8 cellular contexts compared by ENCODE assay signal in genomic region chr20:48818481-48818987, GRCh38. TPM values are rescaled to one million over a fixed set of nuclear protein-coding genes. Genes with fewer than 3 reads are reported as not detected.
A peak's percentile ranks its signal among the peaks of the same experiment; 100 is the strongest.
DNase-seq lines count a peak whose midpoint lies in the region; ATAC-seq and TF ChIP-seq lines count a peak whose summit lies in the region.
"Had no signal": no experiment of that assay in that cellular context is flagged by ENCODE, and none has a peak within 500 bp of the region (broad histone marks: within the 10 kb centered on the region; RNA-seq: fewer than 3 reads in every experiment).

No MANE protein-coding gene starts in this region.

- POLR2A ChIA-PET in activated CD4-positive, alpha-beta memory T cell treated with anti-CD3 and anti-CD28 coated beads, Interleukin-2, amount 10 ng/mL, durations not matched to agents 7 days and 5 days (lab: Charles Lee): interaction anchor here (0.7 to 2.9 kb wide), 14 partner anchors 9 to 128 kb away, joined by 3 to 33 read pairs (median 4); partner anchors contain the start of gene PREX1

- peak; percentile 48 for DNase-seq in GM13977 (ENCODE audit: low spot score)
- peak; percentile 43 for DNase-seq in GM23338 (ENCODE audit: low spot score)
- DNase-seq in activated CD4-positive, alpha-beta memory T cell treated with anti-CD3 and anti-CD28 coated beads, Interleukin-2, amount 10 ng/mL, durations not matched to agents 7 days and 5 days: peak; percentile 75
- peak; percentile 66 for DNase-seq in natural killer cell treated with Interleukin-12 subunit alpha and Interleukin-12 subunit beta and Interleukin-15 and Interleukin-18, amount 100 ng/mL, for 72 hours (ENCODE audit: low spot score)
- no peak for DNase-seq in NCI-H2081 treated with DMSO at 0.1 percent for 48 hours (lab: John Stamatoyannopoulos, UW)
- no peak for DNase-seq in islet precursor cell
- DNase-seq: NCI-H748 treated with DMSO at 0.1 percent for 48 hours had no signal

- H3K27ac Mint-ChIP-seq in GM23338: no peak overlapping the region
- H3K27ac Mint-ChIP-seq in activated CD4-positive, alpha-beta memory T cell treated with anti-CD3 and anti-CD28 coated beads, Interleukin-2, amount 10 ng/mL, durations not matched to agents 7 days and 5 days: peak overlapping the region; percentile 97
- peak overlapping the region in 1 of 2 donors; percentile 98 for H3K27ac Mint-ChIP-seq in natural killer cell treated with Interleukin-12 subunit alpha and Interleukin-12 subunit beta and Interleukin-15 and Interleukin-18, amount 100 ng/mL, for 72 hours

- no peak for TF ChIP-seq CTCF in GM13977 (IDR thresholded peaks at IDR 0.05; ENCODE audit: extremely low read depth, insufficient read depth, missing control alignments)
- TF ChIP-seq CTCF in GM23338 (conservative IDR thresholded peaks at IDR 0.05; ENCODE audit: low read depth in 2 of 2): no peak

- H3K4me1 Mint-ChIP-seq in GM23338: peaks cover 29% of the 10 kb centered on the region
- H3K4me1 Mint-ChIP-seq in activated CD4-positive, alpha-beta memory T cell treated with anti-CD3 and anti-CD28 coated beads, Interleukin-2, amount 10 ng/mL, durations not matched to agents 7 days and 5 days: no peaks in the 10 kb centered on the region
- peaks cover 70 to 71% of the 10 kb centered on the region in 2 donors for H3K4me1 Mint-ChIP-seq in natural killer cell treated with Interleukin-12 subunit alpha and Interleukin-12 subunit beta and Interleukin-15 and Interleukin-18, amount 100 ng/mL, for 72 hours (ENCODE audit: low read depth in 2 of 2)

- H3K4me2 ChIP-seq in GM23338: no peak overlapping the region

- no peaks in the 10 kb centered on the region for H3K79me2 ChIP-seq in GM23338 (replicated peaks; ENCODE audit: insufficient read depth)

- no peaks in the 10 kb centered on the region for H3K36me3 ChIP-seq in GM23338 (ENCODE audit: insufficient read depth)

- H4K20me1 ChIP-seq in GM23338 (replicated peaks; ENCODE audit: insufficient read depth): peaks cover 6% of the 10 kb centered on the region; the same call in 1 of the 2 replicates

- H3K27me3 Mint-ChIP-seq in GM23338 (ENCODE audit: insufficient read depth, low read depth, poor library complexity): peaks cover 5% of the 10 kb centered on the region
- H3K27me3 Mint-ChIP-seq in activated CD4-positive, alpha-beta memory T cell treated with anti-CD3 and anti-CD28 coated beads, Interleukin-2, amount 10 ng/mL, durations not matched to agents 7 days and 5 days: no peaks in the 10 kb centered on the region
- no peaks in the 10 kb centered on the region for H3K27me3 Mint-ChIP-seq in natural killer cell treated with Interleukin-12 subunit alpha and Interleukin-12 subunit beta and Interleukin-15 and Interleukin-18, amount 100 ng/mL, for 72 hours

- no peak overlapping the region for H3K4me3 Mint-ChIP-seq in GM23338
- peak overlapping the region; percentile 98 for H3K4me3 Mint-ChIP-seq in activated CD4-positive, alpha-beta memory T cell treated with anti-CD3 and anti-CD28 coated beads, Interleukin-2, amount 10 ng/mL, durations not matched to agents 7 days and 5 days
- H3K4me3 Mint-ChIP-seq in natural killer cell treated with Interleukin-12 subunit alpha and Interleukin-12 subunit beta and Interleukin-15 and Interleukin-18, amount 100 ng/mL, for 72 hours: peak overlapping the region; percentile 85

- ATAC-seq in GM23338: no peak; the same call in 1 of the 3 replicates
- peak; percentile 74 to 75 for ATAC-seq in natural killer cell treated with Interleukin-12 subunit alpha and Interleukin-12 subunit beta and Interleukin-15 and Interleukin-18, amount 100 ng/mL, for 72 hours
- ATAC-seq in GM18870 (IDR thresholded peaks at IDR 0.05; ENCODE audit: unreplicated experiment): no peak

- peaks cover 8% of the 10 kb centered on the region; the same call in 1 of the 2 replicates for H3K4me1 ChIP-seq in GM23338 (ENCODE audit: insufficient read depth)

- H3F3A ChIP-seq in GM23338 (replicated peaks; ENCODE audit: low read depth): no peaks in the 10 kb centered on the region

- no peak overlapping the region for H3K27ac ChIP-seq in GM23338 (ENCODE audit: low read depth)

- H3K36me3 Mint-ChIP-seq in GM23338 (ENCODE audit: low read depth): no peaks in the 10 kb centered on the region
- H3K36me3 Mint-ChIP-seq in activated CD4-positive, alpha-beta memory T cell treated with anti-CD3 and anti-CD28 coated beads, Interleukin-2, amount 10 ng/mL, durations not matched to agents 7 days and 5 days (ENCODE audit: low read depth): peaks cover 80% of the 10 kb centered on the region
- peaks cover 4% of the 10 kb centered on the region for H3K36me3 Mint-ChIP-seq in natural killer cell treated with Interleukin-12 subunit alpha and Interleukin-12 subunit beta and Interleukin-15 and Interleukin-18, amount 100 ng/mL, for 72 hours

- CTCF ChIA-PET in activated CD4-positive, alpha-beta memory T cell treated with anti-CD3 and anti-CD28 coated beads, Interleukin-2, amount 10 ng/mL, durations not matched to agents 7 days and 5 days (lab: Charles Lee): interaction anchor here (0.6 to 1.5 kb wide), 6 partner anchors 58 to 161 kb away, joined by 3 to 6 read pairs (median 3); no protein-coding TSS in a partner anchor

- no peaks in the 10 kb centered on the region for H3K9me2 ChIP-seq in GM23338 (ENCODE audit: insufficient read depth)

- H2AFZ ChIP-seq in GM23338: no peak overlapping the region

- H3K9me3 Mint-ChIP-seq in GM23338: no peaks in the 10 kb centered on the region
- no peaks in the 10 kb centered on the region for H3K9me3 Mint-ChIP-seq in activated CD4-positive, alpha-beta memory T cell treated with anti-CD3 and anti-CD28 coated beads, Interleukin-2, amount 10 ng/mL, durations not matched to agents 7 days and 5 days
- H3K9me3 Mint-ChIP-seq in natural killer cell treated with Interleukin-12 subunit alpha and Interleukin-12 subunit beta and Interleukin-15 and Interleukin-18, amount 100 ng/mL, for 72 hours: no peaks in the 10 kb centered on the region

- no peak overlapping the region for H3K4me3 ChIP-seq in GM23338

- in situ Hi-C loops in GM13977 (cut with MboI; ENCODE audit: low pct_unique_long_range_greater_than_20kb, low sequenced_read_pairs, unreplicated experiment): no loop called here

- peaks cover 1% of the 10 kb centered on the region; the same call in 1 of the 2 replicates for H3K27me3 ChIP-seq in GM23338 (ENCODE audit: insufficient read depth)

TF ChIP-seq in GM23338, 12 proteins besides CTCF, POLR2A, EP300 and RAD21 (continues in another document):
- TF ChIP-seq STAT1 (IDR thresholded peaks at IDR 0.05; ENCODE audit: unreplicated experiment) (no peak), EZH2 (IDR thresholded peaks at IDR 0.05; ENCODE audit: low read depth, unreplicated experiment) (no peak), JUNB (IDR thresholded peaks at IDR 0.05; ENCODE audit: unreplicated experiment) (no peak), CREB1 (CRISPR knock-in tag; IDR thresholded peaks at IDR 0.05; ENCODE audit: low read depth) (no peak), POLR2AphosphoS5 (IDR thresholded peaks at IDR 0.05; ENCODE audit: low read depth) (no peak), ZNF114 (CRISPR knock-in tag; IDR thresholded peaks at IDR 0.05) (no peak)
- TF ChIP-seq, protein P1, sequence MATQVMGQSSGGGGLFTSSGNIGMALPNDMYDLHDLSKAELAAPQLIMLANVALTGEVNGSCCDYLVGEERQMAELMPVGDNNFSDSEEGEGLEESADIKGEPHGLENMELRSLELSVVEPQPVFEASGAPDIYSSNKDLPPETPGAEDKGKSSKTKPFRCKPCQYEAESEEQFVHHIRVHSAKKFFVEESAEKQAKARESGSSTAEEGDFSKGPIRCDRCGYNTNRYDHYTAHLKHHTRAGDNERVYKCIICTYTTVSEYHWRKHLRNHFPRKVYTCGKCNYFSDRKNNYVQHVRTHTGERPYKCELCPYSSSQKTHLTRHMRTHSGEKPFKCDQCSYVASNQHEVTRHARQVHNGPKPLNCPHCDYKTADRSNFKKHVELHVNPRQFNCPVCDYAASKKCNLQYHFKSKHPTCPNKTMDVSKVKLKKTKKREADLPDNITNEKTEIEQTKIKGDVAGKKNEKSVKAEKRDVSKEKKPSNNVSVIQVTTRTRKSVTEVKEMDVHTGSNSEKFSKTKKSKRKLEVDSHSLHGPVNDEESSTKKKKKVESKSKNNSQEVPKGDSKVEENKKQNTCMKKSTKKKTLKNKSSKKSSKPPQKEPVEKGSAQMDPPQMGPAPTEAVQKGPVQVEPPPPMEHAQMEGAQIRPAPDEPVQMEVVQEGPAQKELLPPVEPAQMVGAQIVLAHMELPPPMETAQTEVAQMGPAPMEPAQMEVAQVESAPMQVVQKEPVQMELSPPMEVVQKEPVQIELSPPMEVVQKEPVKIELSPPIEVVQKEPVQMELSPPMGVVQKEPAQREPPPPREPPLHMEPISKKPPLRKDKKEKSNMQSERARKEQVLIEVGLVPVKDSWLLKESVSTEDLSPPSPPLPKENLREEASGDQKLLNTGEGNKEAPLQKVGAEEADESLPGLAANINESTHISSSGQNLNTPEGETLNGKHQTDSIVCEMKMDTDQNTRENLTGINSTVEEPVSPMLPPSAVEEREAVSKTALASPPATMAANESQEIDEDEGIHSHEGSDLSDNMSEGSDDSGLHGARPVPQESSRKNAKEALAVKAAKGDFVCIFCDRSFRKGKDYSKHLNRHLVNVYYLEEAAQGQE (IDR thresholded peaks at IDR 0.05; ENCODE audit: unreplicated experiment): no peak

RNA-seq across cellular contexts. Expression of gene PREX1, which starts 9.3 kb away (rescaled TPM):
- 7.8 and 10.3 TPM in 2 replicates for total RNA-seq in GM23338 (2014; rRNA removed; shearing (Covaris generic))
- polyA plus RNA-seq in GM23338 (2016; fragmentation: Nextera tagmentation; extraction: Ambion mirVana): 2.4 and 2.6 TPM in 2 replicates
- total RNA-seq in activated CD4-positive, alpha-beta memory T cell treated with anti-CD3 and anti-CD28 coated beads, Interleukin-2, amount 10 ng/mL, durations not matched to agents 7 days and 5 days: 100 to 1,000 TPM; 158 to 160 TPM
- 100 to 1,000 TPM; 132 to 167 TPM for total RNA-seq in natural killer cell treated with Interleukin-12 subunit alpha and Interleukin-12 subunit beta and Interleukin-15 and Interleukin-18, amount 100 ng/mL, for 72 hours

Comparison
In these comparisons a context has a peak if more than half of its experiments do, and no peak if none do; other contexts are left out.
1. DNase-seq: peak in GM13977 (single experiment), GM23338 (single experiment), activated CD4-positive, alpha-beta memory T cell treated with anti-CD3 and anti-CD28 coated beads, Interleukin-2, amount 10 ng/mL, durations not matched to agents 7 days and 5 days (single experiment) and natural killer cell treated with Interleukin-12 subunit alpha and Interleukin-12 subunit beta and Interleukin-15 and Interleukin-18, amount 100 ng/mL, for 72 hours (single experiment); none in NCI-H2081 treated with DMSO at 0.1 percent for 48 hours (single experiment) and islet precursor cell (single experiment).
2. ATAC-seq: peak in natural killer cell treated with Interleukin-12 subunit alpha and Interleukin-12 subunit beta and Interleukin-15 and Interleukin-18, amount 100 ng/mL, for 72 hours (2 of 2); none in GM23338 (single experiment) and GM18870 (single experiment).
3. RNA of gene PREX1, which starts 9.3 kb away (total RNA-seq): 132 to 167 TPM in natural killer cell treated with Interleukin-12 subunit alpha and Interleukin-12 subunit beta and Interleukin-15 and Interleukin-18, amount 100 ng/mL, for 72 hours and 158 to 160 TPM in activated CD4-positive, alpha-beta memory T cell treated with anti-CD3 and anti-CD28 coated beads, Interleukin-2, amount 10 ng/mL, durations not matched to agents 7 days and 5 days; 7.8 to 10.3 TPM in GM23338; every median in the first group is over 10 times any median in the second.